Comparison of ENCODE assay signal across 11 cellular contexts in genomic region chr2:26185954-26186353, GRCh38. TPM values are rescaled to one million over a fixed set of nuclear protein-coding genes. Genes with fewer than 3 reads are reported as not detected.
DNase-seq lines count a peak whose midpoint lies in the region; ATAC-seq, FAIRE-seq and TF ChIP-seq lines count a peak whose summit lies in the region.
"Had no signal": no experiment of that assay in that cellular context is flagged by ENCODE, and none has a peak within 500 bp of the region (broad histone marks: within the 10 kb centered on the region; RNA-seq: fewer than 3 reads in every experiment).

No MANE protein-coding gene starts in this region.

- CTCF ChIA-PET in H1 (lab: Charles Lee; ENCODE audit: partially characterized antibody), result interaction anchor here (0.7 to 2.5 kb wide), 7 partner anchors 10 to 317 kb away, joined by 3 to 23 read pairs (median 4); partner anchors contain the start of gene GAREM2

- no peak for TF ChIP-seq RAD21 in H1 (IDR thresholded peaks at IDR 0.05 in 1 of 2, conservative IDR thresholded peaks at IDR 0.05 in 1 of 2; ENCODE audit: low read depth in 2 of 2, low read length in 2 of 2)

- peak overlapping the region; percentile 63 to 87 (median 82) for H3K4me3 Mint-ChIP-seq in CD4-positive, CD25-positive, alpha-beta regulatory T cell

- no peak overlapping the region for H4K91ac ChIP-seq in H1 (replicated peaks; ENCODE audit: insufficient read length, low read length)

- H2BK15ac ChIP-seq in H1 (ENCODE audit: low read length), result no peak overlapping the region

- no peak overlapping the region for H3K4ac ChIP-seq in H1 (replicated peaks; ENCODE audit: insufficient read length, low read depth, low read length)

- TF ChIP-seq CTCF in H1 (IDR thresholded peaks at IDR 0.05; ENCODE audit: control extremely low read depth in 1 of 3, insufficient read depth in 1 of 3, low read depth in 1 of 3, low read length in 3 of 3) (no peak), osteoblast (IDR thresholded peaks at IDR 0.05; ENCODE audit: extremely low read depth, low read depth, low read length) (no peak)

- H4K20me1 ChIP-seq in H1 (replicated peaks in 1 of 2; ENCODE audit: control insufficient read depth in 1 of 2, insufficient read depth in 2 of 2, low read length in 2 of 2) (peaks cover 0 to 2% of the 10 kb centered on the region in 2 experiments), osteoblast (ENCODE audit: insufficient read depth, low read length) (no peaks in the 10 kb centered on the region)

- TF ChIP-seq EP300 in H1 (IDR thresholded peaks at IDR 0.05; ENCODE audit: borderline replicate concordance in 1 of 2, low read depth in 2 of 2, low read length in 2 of 2), result no peak

- no peak for DNase-seq in CD4-positive, CD25-positive, alpha-beta regulatory T cell
- no peak for DNase-seq in H1 (ENCODE audit: low read depth in 1 of 2, low spot score in 2 of 2)
- peak; percentile 52 for DNase-seq in osteoblast (ENCODE audit: insufficient read length, low spot score, missing footprints)
- no peak for DNase-seq in HK-2 (ENCODE audit: unreplicated experiment)
- no peak for DNase-seq in NCI-H526 (lab: John Stamatoyannopoulos, UW)
- DNase-seq in GM12892 (ENCODE audit: insufficient read length), result no peak
- DNase-seq: activated CD4-positive, alpha-beta T cell treated with anti-CD3 and anti-CD28 coated beads for 4 hours; NCI-H524 treated with DMSO at 0.1 percent for 48 hours had no signal

- peak overlapping the region; percentile 43; the same call in 1 of the 2 replicates for H4K8ac ChIP-seq in H1 (ENCODE audit: extremely low read depth, insufficient read depth, low read length)

- no peak overlapping the region for H3K14ac ChIP-seq in H1 (ENCODE audit: insufficient read length)

- peak overlapping the region in 1 of 2 experiments; percentile 59; a peak in 2 of 4 replicates for H3K4me2 ChIP-seq in H1 (ENCODE audit: insufficient read depth in 1 of 2, low read depth in 2 of 2, low read length in 2 of 2)
- peak overlapping the region; percentile 86 for H3K4me2 ChIP-seq in osteoblast (ENCODE audit: insufficient read depth, low read length)

- peak overlapping the region; percentile 27 for H3K4me3 ChIP-seq in CD4-positive, CD25-positive, alpha-beta regulatory T cell (ENCODE audit: low read depth, low read length)
- H3K4me3 ChIP-seq in HUES6 (ENCODE audit: low read depth, low read length) (peak overlapping the region; percentile 74; the same call in 1 of the 2 replicates), H1 (ENCODE audit: extremely low read depth in 1 of 4, insufficient read depth in 2 of 4, low read depth in 3 of 4, low read length in 4 of 4) (peak overlapping the region in 1 of 4 experiments; percentile 77; a peak in 1 of 8 replicates), osteoblast (ENCODE audit: insufficient read depth, low read length) (peak overlapping the region; percentile 78)

- H3K27ac Mint-ChIP-seq in CD4-positive, CD25-positive, alpha-beta regulatory T cell, result peak overlapping the region in 2 of 3 donors; percentile 20 to 47

- H3K9ac ChIP-seq in HUES6 (ENCODE audit: low read length) (no peak overlapping the region), H1 (replicated peaks in 1 of 4; ENCODE audit: extremely low read depth in 1 of 4, low read depth in 3 of 4, low read length in 3 of 4) (no peak overlapping the region)

- H3K79me2 ChIP-seq in H1 (ENCODE audit: control insufficient read depth in 1 of 2, insufficient read depth in 2 of 2, low read length in 2 of 2) (no peaks in the 10 kb centered on the region), osteoblast (ENCODE audit: insufficient read depth, low read length) (no peaks in the 10 kb centered on the region)

- H3K4me1 ChIP-seq in CD4-positive, CD25-positive, alpha-beta regulatory T cell (ENCODE audit: control insufficient read depth, insufficient read depth, low read length, poor library complexity, severe bottlenecking), result peaks cover 14% of the 10 kb centered on the region
- H3K4me1 ChIP-seq in HUES6 (ENCODE audit: control insufficient read depth, insufficient read depth, low read length) (peaks cover 8% of the 10 kb centered on the region; the same call in 1 of the 2 replicates), H1 (replicated peaks in 1 of 4; ENCODE audit: control insufficient read depth in 3 of 4, insufficient read depth in 4 of 4, low read length in 3 of 4) (peaks cover 0 to 8% (median 2%) of the 10 kb centered on the region in 4 experiments; a peak in 5 of 7 replicates), osteoblast (ENCODE audit: insufficient read depth, low read length) (peaks cover 2% of the 10 kb centered on the region)

- FAIRE-seq in H1 (lab: Jason Lieb, UNC) (no peak), GM12892 (lab: Jason Lieb, UNC) (no peak)
- FAIRE-seq: endometrium had no signal

- H3K4me1 Mint-ChIP-seq in CD4-positive, CD25-positive, alpha-beta regulatory T cell, result peaks cover 4 to 29% (median 18%) of the 10 kb centered on the region in 4 donors

- no peak overlapping the region for H3K56ac ChIP-seq in H1 (replicated peaks; ENCODE audit: insufficient read length, low read depth, low read length)

- H4K5ac ChIP-seq in H1 (ENCODE audit: insufficient read length, low read depth, low read length), result no peak overlapping the region

- no peaks in the 10 kb centered on the region for H3K9me3 Mint-ChIP-seq in CD4-positive, CD25-positive, alpha-beta regulatory T cell

- H2BK12ac ChIP-seq in H1 (ENCODE audit: low read depth, low read length), result 0 out of 2 replicates have a peak overlapping the region, but pooled peaks have one; percentile 39

- H3K36me3 ChIP-seq in CD4-positive, CD25-positive, alpha-beta regulatory T cell (ENCODE audit: control insufficient read depth, insufficient read depth, low read length), result peaks cover 9% of the 10 kb centered on the region
- H3K36me3 ChIP-seq in HUES6 (ENCODE audit: control insufficient read depth, insufficient read depth, low read length) (peaks cover 15% of the 10 kb centered on the region), H1 (ENCODE audit: control insufficient read depth in 2 of 4, insufficient read depth in 4 of 4, low read length in 3 of 4) (peaks cover 0 to 12% (median 9%) of the 10 kb centered on the region in 4 experiments; a peak in 4 of 8 replicates), osteoblast (ENCODE audit: insufficient read depth, low read length) (peaks cover 5% of the 10 kb centered on the region)

- H3K36me3 Mint-ChIP-seq in CD4-positive, CD25-positive, alpha-beta regulatory T cell, result no peaks in the 10 kb centered on the region

- H3K23me2 ChIP-seq in H1 (ENCODE audit: low read depth, low read length), result peaks cover 3% of the 10 kb centered on the region; the same call in 1 of the 2 replicates

- no peak overlapping the region for H2AK5ac ChIP-seq in H1 (ENCODE audit: low read depth, low read length)

- no peak overlapping the region for H3K23ac ChIP-seq in H1 (ENCODE audit: insufficient read length)

- H2BK5ac ChIP-seq in H1 (ENCODE audit: low read depth, low read length), result no peak overlapping the region

- no peak for TF ChIP-seq POLR2A in H1 (IDR thresholded peaks at IDR 0.05; ENCODE audit: control extremely low read depth in 1 of 2, low read depth in 2 of 2, low read length in 2 of 2)
- no peak for TF ChIP-seq POLR2A in GM12892 (IDR thresholded peaks at IDR 0.05; ENCODE audit: low read depth, low read length)

- H3K27me3 ChIP-seq in CD4-positive, CD25-positive, alpha-beta regulatory T cell (ENCODE audit: control insufficient read depth, insufficient read depth, low read length), result no peaks in the 10 kb centered on the region
- H3K27me3 ChIP-seq in HUES6 (ENCODE audit: control insufficient read depth, insufficient read depth, low read length) (peaks cover 35% of the 10 kb centered on the region), H1 (replicated peaks in 1 of 4; ENCODE audit: control insufficient read depth in 3 of 4, extremely low read depth in 1 of 4, insufficient read depth in 3 of 4, low read length in 3 of 4) (peaks cover 0 to 6% (median 3%) of the 10 kb centered on the region in 4 experiments; a peak in 2 of 7 replicates), osteoblast (ENCODE audit: insufficient read depth, low read length) (no peaks in the 10 kb centered on the region)

- WGBS in H1 (ENCODE audit: extremely low coverage in 1 of 2, insufficient coverage in 1 of 2, insufficient read length in 1 of 2, insufficient replicate concordance in 2 of 2, low coverage in 1 of 2, low lambda C conversion rate in 2 of 2, missing lambda C conversion rate in 1 of 2), 2 experiments, result 90% methylated on average over 11 of the region's 11 CpGs; no CpG with 5 or more reads in 1 of the 2 experiments

- peaks cover 2% of the 10 kb centered on the region; the same call in 1 of the 2 replicates for H3K79me1 ChIP-seq in H1 (ENCODE audit: low read depth, low read length)

- H3K27ac ChIP-seq in CD4-positive, CD25-positive, alpha-beta regulatory T cell (ENCODE audit: insufficient read depth, low read length, poor library complexity, severe bottlenecking), result no peak overlapping the region
- no peak overlapping the region for H3K27ac ChIP-seq in HUES6 (ENCODE audit: low read depth, low read length)
- H3K27ac ChIP-seq in H1 (ENCODE audit: low read depth, low read length), result no peak overlapping the region
- H3K27ac ChIP-seq in osteoblast (ENCODE audit: low read depth, low read length), result no peak overlapping the region

- no peak overlapping the region for H3K18ac ChIP-seq in H1 (ENCODE audit: extremely low read depth, low read length)

- no peak overlapping the region for H2BK20ac ChIP-seq in H1 (ENCODE audit: low read length)

- H3K9me3 ChIP-seq in CD4-positive, CD25-positive, alpha-beta regulatory T cell (ENCODE audit: control insufficient read depth in 2 of 2, low read length in 2 of 2), result no peaks in the 10 kb centered on the region
- H3K9me3 ChIP-seq in HUES6 (ENCODE audit: control insufficient read depth, insufficient read depth, low read depth, low read length), result no peaks in the 10 kb centered on the region
- H3K9me3 ChIP-seq in H1 (ENCODE audit: insufficient read depth in 2 of 2, low read depth in 1 of 2, low read length in 1 of 2), result no peaks in the 10 kb centered on the region
- no peaks in the 10 kb centered on the region for H3K9me3 ChIP-seq in osteoblast (ENCODE audit: low read depth, low read length)

- ATAC-seq in CD4-positive, CD25-positive, alpha-beta regulatory T cell (ENCODE audit: low read depth in 2 of 2), result no peak
- ATAC-seq in GM18873 (IDR thresholded peaks at IDR 0.05; ENCODE audit: low FRiP score, unreplicated experiment), result no peak

- H2AFZ ChIP-seq in H1 (ENCODE audit: low read length) (no peak overlapping the region), osteoblast (ENCODE audit: low read length) (no peak overlapping the region)

- POLR2A ChIA-PET in H1 (lab: Charles Lee; ENCODE audit: partially characterized antibody), result interaction anchor here (0.6 to 7.0 kb wide), 7 partner anchors 9 to 277 kb away, joined by 3 to 65 read pairs (median 3); partner anchors contain the start of genes GAREM2, HADHA and HADHB

- H2BK120ac ChIP-seq in H1 (replicated peaks; ENCODE audit: low read depth, low read length), result no peak overlapping the region

- peaks cover 16% of the 10 kb centered on the region for H3K27me3 Mint-ChIP-seq in CD4-positive, CD25-positive, alpha-beta regulatory T cell

RNA-seq across cellular contexts. Expression of gene GAREM2, which starts 13.1 kb away (rescaled TPM):
- total RNA-seq in CD4-positive, CD25-positive, alpha-beta regulatory T cell, result 4.0 TPM
- polyA plus RNA-seq in CD4-positive, CD25-positive, alpha-beta regulatory T cell, result 1 to 10 TPM in 3 of 4 donors, under 1 TPM in 1; 0.77 to 1.7 (median 1.2) TPM
- 19.9 and 23.0 TPM in 2 replicates for total RNA-seq in H1 (2021; fragmentation: NEBNext Ultra II Directional; extraction: Animal tissue kit (Norgen Biotek cat#: 25700))
- polyA plus RNA-seq in H1 (2011; rRNA removed), result 19.9 and 26.8 TPM in 2 replicates
- polyA plus RNA-seq in H1 (2011; cell fraction: cytosol; rRNA removed), result 15.8 TPM
- 41.1 TPM for polyA plus RNA-seq in H1 (2011; cell fraction: nucleus; rRNA removed)
- 13.0 to 18.4 TPM (median 16.4 TPM) in 4 replicates for polyA plus RNA-seq in H1 (2012, experiment 1 of 2)
- 13.4 TPM for polyA plus RNA-seq in H1 (2012, experiment 2 of 2)
- 25.4 TPM for polyA plus RNA-seq in H1 (2013, experiment 1 of 2)
- 20.1 TPM for polyA plus RNA-seq in H1 (2013, experiment 2 of 2)
- polyA minus RNA-seq in H1 (2011; rRNA and poly(A)+ RNA removed), result 16.4 and 22.5 TPM in 2 replicates
- 14.2 TPM for polyA minus RNA-seq in H1 (2011; cell fraction: cytosol; rRNA and poly(A)+ RNA removed)
- 20.2 TPM for polyA minus RNA-seq in H1 (2011; cell fraction: nucleus; rRNA and poly(A)+ RNA removed)
- total RNA-seq in osteoblast, result 1.4 and 2.4 TPM in 2 replicates
- 0.70 TPM for polyA plus RNA-seq in GM12892 (2012; ENCODE audit: missing spikeins)

RNA-seq across cellular contexts. Expression of gene HADHA, which starts 58.5 kb away (rescaled TPM):
- total RNA-seq in CD4-positive, CD25-positive, alpha-beta regulatory T cell, result 68.8 TPM
- polyA plus RNA-seq in CD4-positive, CD25-positive, alpha-beta regulatory T cell, result 100 to 1,000 TPM; 127 to 140 (median 131) TPM
- total RNA-seq in H1 (2021; fragmentation: NEBNext Ultra II Directional; extraction: Animal tissue kit (Norgen Biotek cat#: 25700)), result 126 and 131 TPM in 2 replicates
- 52.7 and 64.6 TPM in 2 replicates for polyA plus RNA-seq in H1 (2011; rRNA removed)
- 80.8 TPM for polyA plus RNA-seq in H1 (2011; cell fraction: cytosol; rRNA removed)
- polyA plus RNA-seq in H1 (2011; cell fraction: nucleus; rRNA removed), result 84.6 TPM
- 116 to 127 TPM (median 126 TPM) in 4 replicates for polyA plus RNA-seq in H1 (2012, experiment 1 of 2)
- polyA plus RNA-seq in H1 (2012, experiment 2 of 2), result 31.2 TPM
- 83.2 TPM for polyA plus RNA-seq in H1 (2013, experiment 1 of 2)
- 76.6 TPM for polyA plus RNA-seq in H1 (2013, experiment 2 of 2)
- 117 and 126 TPM in 2 replicates for polyA minus RNA-seq in H1 (2011; rRNA and poly(A)+ RNA removed)
- polyA minus RNA-seq in H1 (2011; cell fraction: cytosol; rRNA and poly(A)+ RNA removed), result 64.5 TPM
- 60.4 TPM for polyA minus RNA-seq in H1 (2011; cell fraction: nucleus; rRNA and poly(A)+ RNA removed)
- total RNA-seq in osteoblast, result 113 and 117 TPM in 2 replicates
- 76.0 TPM for polyA plus RNA-seq in GM12892 (2012; ENCODE audit: missing spikeins)

RNA-seq across cellular contexts. Expression of gene HADHB, which starts 58.8 kb away (rescaled TPM):
- 58.9 TPM for total RNA-seq in CD4-positive, CD25-positive, alpha-beta regulatory T cell
- 100 to 1,000 TPM; 116 to 139 (median 127) TPM for polyA plus RNA-seq in CD4-positive, CD25-positive, alpha-beta regulatory T cell
- total RNA-seq in H1 (2021; fragmentation: NEBNext Ultra II Directional; extraction: Animal tissue kit (Norgen Biotek cat#: 25700)), result 52.3 and 57.3 TPM in 2 replicates
- 39.2 and 47.7 TPM in 2 replicates for polyA plus RNA-seq in H1 (2011; rRNA removed)
- 46.8 TPM for polyA plus RNA-seq in H1 (2011; cell fraction: cytosol; rRNA removed)
- polyA plus RNA-seq in H1 (2011; cell fraction: nucleus; rRNA removed), result 29.5 TPM
- polyA plus RNA-seq in H1 (2012, experiment 1 of 2), result 42.2 to 53.0 TPM (median 47.4 TPM) in 4 replicates
- 17.9 TPM for polyA plus RNA-seq in H1 (2012, experiment 2 of 2)
- 31.6 TPM for polyA plus RNA-seq in H1 (2013, experiment 1 of 2)
- polyA plus RNA-seq in H1 (2013, experiment 2 of 2), result 29.6 TPM
- 76.3 and 83.8 TPM in 2 replicates for polyA minus RNA-seq in H1 (2011; rRNA and poly(A)+ RNA removed)
- polyA minus RNA-seq in H1 (2011; cell fraction: cytosol; rRNA and poly(A)+ RNA removed), result 23.3 TPM
- 29.7 TPM for polyA minus RNA-seq in H1 (2011; cell fraction: nucleus; rRNA and poly(A)+ RNA removed)
- total RNA-seq in osteoblast, result 119 and 143 TPM in 2 replicates
- 49.0 TPM for polyA plus RNA-seq in GM12892 (2012; ENCODE audit: missing spikeins)
